ENCODE assay signal across 31 cellular contexts in genomic region chr9:33346564-33346963, GRCh38. TPM values are rescaled to one million over a fixed set of nuclear protein-coding genes. Genes with fewer than 3 reads are reported as not detected.
DNase-seq lines count a peak whose midpoint lies in the region; ATAC-seq and TF ChIP-seq lines count a peak whose summit lies in the region.
"Had no signal": no experiment of that assay in that cellular context is flagged by ENCODE, and none has a peak within 500 bp of the region (broad histone marks: within the 10 kb centered on the region; RNA-seq: fewer than 3 reads in every experiment).

No MANE protein-coding gene starts in this region.

- H3K36me3 ChIP-seq in muscle layer of duodenum (ENCODE audit: control insufficient read depth in 1 of 2, insufficient read depth in 2 of 2, low read length in 2 of 2) = peaks cover 23 to 61% of the 10 kb centered on the region in 2 donors

- no peak for DNase-seq in activated naive CD4-positive, alpha-beta T cell treated with anti-CD3 and anti-CD28 coated beads, Interleukin-2, amount 50 U/mL, for 72 hours (ENCODE audit: low spot score in 2 of 2)
- DNase-seq in activated naive CD4-positive, alpha-beta T cell treated with Interleukin-2 at 50 U/mL for 16 hours = no peak
- peak; percentile 54 for DNase-seq in cerebellar cortex (ENCODE audit: low spot score)
- DNase-seq in type B pancreatic cell (ENCODE audit: extremely low spot score, unreplicated experiment) = no peak
- no peak for DNase-seq in DMS79 treated with DMSO at 0.1 percent for 48 hours (lab: John Stamatoyannopoulos, UW)
- DNase-seq in stimulated activated CD4-positive, alpha-beta T cell treated with anti-CD3 and anti-CD28 coated beads, Interleukin-2, amount 100 ng/mL, for 24 hours = no peak
- DNase-seq in amygdala (lab: John Stamatoyannopoulos, UW) = no peak
- DNase-seq: activated CD4-positive, alpha-beta T cell treated with anti-CD3 and anti-CD28 coated beads, Interleukin-2, amount 50 U/mL, for 48 hours; activated CD8-positive, alpha-beta memory T cell treated with anti-CD3 and anti-CD28 coated beads, Interleukin-2, amount 50 U/mL, for 48 hours; activated gamma-delta T cell treated with Interleukin-2 at 50 U/mL for 16 hours; amniotic stem cell; COR-L47; DND-41; effector memory CD4-positive, alpha-beta T cell; erythroblast; NCI-H1417 treated with DMSO at 0.1 percent for 48 hours; NCI-H2081 treated with DMSO at 0.1 percent for 48 hours; NCI-H82; stimulated activated CD4-positive, alpha-beta T cell treated with anti-CD3 and anti-CD28 coated beads, Interleukin-4, amount 100 ng/mL, for 4 hours; stimulated activated naive CD4-positive, alpha-beta T cell; thyroid gland had no signal

- H3K4me3 ChIP-seq in muscle layer of duodenum (ENCODE audit: low read depth in 1 of 2, low read length in 2 of 2) = no peak overlapping the region
- H3K4me3 ChIP-seq: A549, coronary artery, GM12878, SK-N-MC, thyroid gland had no signal

- peak overlapping the region; percentile 35 to 80 for H3K27ac Mint-ChIP-seq in activated naive CD4-positive, alpha-beta T cell treated with anti-CD3 and anti-CD28 coated beads, Interleukin-2, amount 50 U/mL, for 72 hours
- H3K27ac Mint-ChIP-seq in type B pancreatic cell = peak overlapping the region; percentile 45
- H3K27ac Mint-ChIP-seq: progenitor cell of endocrine pancreas had no signal

- no peaks in the 10 kb centered on the region for H3K9me3 ChIP-seq in muscle layer of duodenum (ENCODE audit: control insufficient read depth in 1 of 2, low read length in 2 of 2)
- H3K9me3 ChIP-seq: A549, thyroid gland had no signal

- TF ChIP-seq CTCF in type B pancreatic cell (conservative IDR thresholded peaks at IDR 0.05) = no peak

- H3K4me1 ChIP-seq in muscle layer of duodenum (ENCODE audit: control insufficient read depth in 1 of 2, insufficient read depth in 2 of 2, low read length in 2 of 2) = peaks cover 0 to 23% of the 10 kb centered on the region in 2 donors

- no peak for ATAC-seq in activated naive CD4-positive, alpha-beta T cell treated with anti-CD3 and anti-CD28 coated beads, Interleukin-2, amount 50 U/mL, for 72 hours
- ATAC-seq: A549; activated CD4-positive, CD25-positive, alpha-beta regulatory T cell treated with anti-CD3 and anti-CD28 coated beads, Interleukin-2, amount 50 U/mL, for 24 hours; GM12878; sciatic nerve had no signal

- peaks cover 7 to 41% of the 10 kb centered on the region in 2 donors for H3K36me3 Mint-ChIP-seq in activated naive CD4-positive, alpha-beta T cell treated with anti-CD3 and anti-CD28 coated beads, Interleukin-2, amount 50 U/mL, for 72 hours
- H3K36me3 Mint-ChIP-seq in type B pancreatic cell = peaks cover 40% of the 10 kb centered on the region

- H3K4me1 Mint-ChIP-seq in type B pancreatic cell (ENCODE audit: unreplicated experiment) = no peaks in the 10 kb centered on the region

- peak overlapping the region; percentile 46 for H3K27ac ChIP-seq in muscle layer of duodenum (ENCODE audit: low read length)
- H3K27ac ChIP-seq: A549, coronary artery, RWPE1, SK-N-MC, thyroid gland had no signal

- no peaks in the 10 kb centered on the region for H3K9me3 Mint-ChIP-seq in activated naive CD4-positive, alpha-beta T cell treated with anti-CD3 and anti-CD28 coated beads, Interleukin-2, amount 50 U/mL, for 72 hours
- no peaks in the 10 kb centered on the region for H3K9me3 Mint-ChIP-seq in type B pancreatic cell

- H3K27me3 Mint-ChIP-seq in type B pancreatic cell = no peaks in the 10 kb centered on the region
- H3K27me3 Mint-ChIP-seq: progenitor cell of endocrine pancreas had no signal

- H3K27me3 ChIP-seq in muscle layer of duodenum (ENCODE audit: low read depth, low read length) = no peaks in the 10 kb centered on the region
- H3K27me3 ChIP-seq: thyroid gland had no signal

- H3K4me3 Mint-ChIP-seq in type B pancreatic cell = no peak overlapping the region

RNA-seq across cellular contexts. Expression of gene AQP7, which starts 55.8 kb away (rescaled TPM):
- under 1 TPM in 1 of 2 donors, not detected in 1; 0.29 TPM for total RNA-seq in activated naive CD4-positive, alpha-beta T cell treated with anti-CD3 and anti-CD28 coated beads, Interleukin-2, amount 50 U/mL, for 72 hours
- 3.7 and 5.0 TPM in 2 replicates for total RNA-seq in type B pancreatic cell (ENCODE audit: low replicate concordance)
- total RNA-seq: bronchial epithelial cell, GM12878 had no signal

RNA-seq across cellular contexts. Expression of gene NFX1, which starts 56.2 kb away (rescaled TPM):
- total RNA-seq in activated naive CD4-positive, alpha-beta T cell treated with anti-CD3 and anti-CD28 coated beads, Interleukin-2, amount 50 U/mL, for 72 hours = 10 to 100 TPM; 38.4 to 43.7 TPM
- total RNA-seq in type B pancreatic cell (ENCODE audit: low replicate concordance) = 34.1 and 36.4 TPM in 2 replicates
